In genomic region chr5:124755565-124755964, GRCh38 we compare ENCODE assay signal across 12 cellular contexts. TPM values are rescaled to one million over a fixed set of nuclear protein-coding genes. Genes with fewer than 3 reads are reported as not detected.
DNase-seq lines count a peak whose midpoint lies in the region; FAIRE-seq and TF ChIP-seq lines count a peak whose summit lies in the region.
"Had no signal": no experiment of that assay in that cellular context is flagged by ENCODE, and none has a peak within 500 bp of the region (broad histone marks: within the 10 kb centered on the region; RNA-seq: fewer than 3 reads in every experiment).

No MANE protein-coding gene starts in this region.

- H3K9me3 ChIP-seq in endocrine pancreas (ENCODE audit: control insufficient read depth, low read length) (no peaks in the 10 kb centered on the region), parathyroid adenoma (ENCODE audit: control insufficient read depth, low read length) (no peaks in the 10 kb centered on the region)
- H3K9me3 ChIP-seq: gastroesophageal sphincter, HAP-1 had no signal

- peaks cover 3% of the 10 kb centered on the region for H3K27me3 Mint-ChIP-seq in activated CD4-positive, alpha-beta T cell treated with anti-CD3 and anti-CD28 coated beads, Interleukin-2, amount 10 ng/mL, durations not matched to agents 24 days and 14 days

- no peaks in the 10 kb centered on the region for H3K9me3 Mint-ChIP-seq in activated CD4-positive, alpha-beta T cell treated with anti-CD3 and anti-CD28 coated beads, Interleukin-2, amount 10 ng/mL, durations not matched to agents 24 days and 14 days

- no peaks in the 10 kb centered on the region for H3K36me3 ChIP-seq in endocrine pancreas (ENCODE audit: control insufficient read depth, insufficient read depth, low read length)
- no peaks in the 10 kb centered on the region for H3K36me3 ChIP-seq in parathyroid adenoma (ENCODE audit: control insufficient read depth, insufficient read depth, low read length)
- H3K36me3 ChIP-seq: gastroesophageal sphincter, HAP-1 had no signal

- peak overlapping the region; percentile 63 for H2AFZ ChIP-seq in parathyroid adenoma

- H3K4me3 ChIP-seq in endocrine pancreas (ENCODE audit: control insufficient read depth, insufficient read depth, low read length) (peak overlapping the region; percentile 72), parathyroid adenoma (ENCODE audit: low read depth, low read length) (no peak overlapping the region)
- H3K4me3 ChIP-seq: gastroesophageal sphincter, HAP-1 had no signal

- no peak for FAIRE-seq in H54 (lab: Jason Lieb, UNC)

- H3K27me3 ChIP-seq in endocrine pancreas (ENCODE audit: control insufficient read depth, insufficient read depth, low read length) (no peaks in the 10 kb centered on the region), parathyroid adenoma (ENCODE audit: control insufficient read depth, insufficient read depth, low read length) (no peaks in the 10 kb centered on the region)
- H3K27me3 ChIP-seq: gastroesophageal sphincter had no signal

- H3K9ac ChIP-seq in endocrine pancreas (ENCODE audit: control insufficient read depth, insufficient read depth, low read length): no peak overlapping the region
- H3K9ac ChIP-seq in parathyroid adenoma: no peak overlapping the region

- no peaks in the 10 kb centered on the region for H3K79me2 ChIP-seq in parathyroid adenoma

- no peak overlapping the region for H3K4me3 Mint-ChIP-seq in activated CD4-positive, alpha-beta T cell treated with anti-CD3 and anti-CD28 coated beads, Interleukin-2, amount 10 ng/mL, durations not matched to agents 24 days and 14 days

- TF ChIP-seq CTCF in parathyroid adenoma (IDR thresholded peaks at IDR 0.05): no peak

- no peak overlapping the region for H3K4me2 ChIP-seq in parathyroid adenoma (ENCODE audit: low read length)

- peaks cover 17% of the 10 kb centered on the region for H3K4me1 ChIP-seq in endocrine pancreas (ENCODE audit: control insufficient read depth, insufficient read depth, low read length)
- peaks cover 5% of the 10 kb centered on the region for H3K4me1 ChIP-seq in parathyroid adenoma

- intact Hi-C loops in activated CD4-positive, alpha-beta T cell treated with anti-CD3 and anti-CD28 coated beads, Interleukin-2, amount 10 ng/mL, durations not matched to agents 24 days and 14 days (cut with micrococcal nuclease): no loop called here

- TF ChIP-seq POLR2A in H54 (IDR thresholded peaks at IDR 0.05; ENCODE audit: low read depth, low read length): no peak

- no peaks in the 10 kb centered on the region for H3K36me3 Mint-ChIP-seq in activated CD4-positive, alpha-beta T cell treated with anti-CD3 and anti-CD28 coated beads, Interleukin-2, amount 10 ng/mL, durations not matched to agents 24 days and 14 days (ENCODE audit: low read depth)

- no peak overlapping the region for H3K27ac ChIP-seq in parathyroid adenoma
- H3K27ac ChIP-seq: gastroesophageal sphincter had no signal

- no peak overlapping the region for H3K27ac Mint-ChIP-seq in activated CD4-positive, alpha-beta T cell treated with anti-CD3 and anti-CD28 coated beads, Interleukin-2, amount 10 ng/mL, durations not matched to agents 24 days and 14 days

- DNase-seq in HCEC 1CT (peak; percentile 4), NCI-H82 (lab: John Stamatoyannopoulos, UW) (peak; percentile 46), H54 (ENCODE audit: insufficient read length, low spot score) (no peak), LoVo (ENCODE audit: low spot score) (no peak)
- no peak for DNase-seq in stimulated activated naive CD4-positive, alpha-beta T cell treated with Interleukin-2 at 50 U/mL for 16 hours (lab: John Stamatoyannopoulos, UW)
- DNase-seq in activated CD4-positive, alpha-beta T cell treated with anti-CD3 and anti-CD28 coated beads, Interleukin-2, amount 10 ng/mL, durations not matched to agents 24 days and 14 days: no peak
- DNase-seq: NCI-H187, SW 1271 had no signal

- H3K4me1 Mint-ChIP-seq in activated CD4-positive, alpha-beta T cell treated with anti-CD3 and anti-CD28 coated beads, Interleukin-2, amount 10 ng/mL, durations not matched to agents 24 days and 14 days: no peaks in the 10 kb centered on the region

RNA-seq across cellular contexts. Expression of gene ZNF608, which starts 9.1 kb away (rescaled TPM):
- not detected in 2 replicates for total RNA-seq in activated CD4-positive, alpha-beta T cell treated with anti-CD3 and anti-CD28 coated beads, Interleukin-2, amount 10 ng/mL, durations not matched to agents 24 days and 14 days

Comparison
In these comparisons a context has a peak if more than half of its experiments do, and no peak if none do; other contexts are left out.
1. DNase-seq: peak in HCEC 1CT (single experiment) and NCI-H82 (single experiment); none in stimulated activated naive CD4-positive, alpha-beta T cell treated with Interleukin-2 at 50 U/mL for 16 hours (single experiment), H54 (single experiment), activated CD4-positive, alpha-beta T cell treated with anti-CD3 and anti-CD28 coated beads, Interleukin-2, amount 10 ng/mL, durations not matched to agents 24 days and 14 days (single experiment) and LoVo (single experiment).